24 cellular contexts compared by ENCODE assay signal in the genomic region with DNA sequence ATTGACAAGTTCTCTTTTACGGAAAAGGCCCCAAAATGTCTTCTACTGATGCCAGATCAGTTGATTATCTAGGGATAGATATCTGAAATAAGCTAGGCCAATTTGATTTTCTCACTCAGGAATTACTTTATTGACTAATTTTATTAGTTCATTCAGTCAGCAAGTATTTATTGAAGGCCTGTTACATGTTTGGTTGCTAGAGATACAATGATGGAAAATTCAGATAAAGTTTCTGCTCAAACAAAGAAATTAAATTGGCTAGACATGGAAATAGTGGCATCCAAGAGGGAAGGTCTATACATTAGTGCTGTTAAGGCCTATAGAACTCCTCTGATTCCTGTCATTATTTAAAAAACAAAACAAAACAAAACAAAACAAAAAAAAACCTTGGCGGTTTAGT. TPM values are rescaled to one million over a fixed set of nuclear protein-coding genes. Genes with fewer than 3 reads are reported as not detected.
A peak's percentile ranks its signal among the peaks of the same experiment; 100 is the strongest.
DNase-seq lines count a peak whose midpoint lies in the region; ATAC-seq, FAIRE-seq and TF ChIP-seq lines count a peak whose summit lies in the region.
"Had no signal": no experiment of that assay in that cellular context is flagged by ENCODE, and none has a peak within 500 bp of the region (broad histone marks: within the 10 kb centered on the region; RNA-seq: fewer than 3 reads in every experiment).

No MANE protein-coding gene starts in this region.

- H3K9me1 ChIP-seq in K562 (ENCODE audit: control insufficient read depth, insufficient read depth, low read length), result no peaks in the 10 kb centered on the region

- POLR2A ChIA-PET in K562 (lab: Yijun Ruan, JAX), result interaction anchor here (0.6 kb wide), 1 partner anchor 38 kb away, joined by 3 read pairs; no protein-coding TSS in a partner anchor

- H4K20me1 ChIP-seq in K562 (replicated peaks; ENCODE audit: control insufficient read depth, insufficient read depth, low read length), result no peaks in the 10 kb centered on the region

- H3K9me3 ChIP-seq in K562 (replicated peaks; ENCODE audit: control insufficient read depth, insufficient read depth, low read depth, low read length), result no peaks in the 10 kb centered on the region
- H3K9me3 ChIP-seq: A549, BE2C, HAP-1 had no signal

- ATAC-seq in K562 (no peak), GM18517 (IDR thresholded peaks at IDR 0.05; ENCODE audit: unreplicated experiment) (no peak)
- ATAC-seq: A549, GM12878 had no signal

- TF ChIP-seq CTCF in LNCaP clone FGC (IDR thresholded peaks at IDR 0.05; ENCODE audit: control insufficient read depth, extremely low read depth, insufficient read depth) (no peak), K562 (IDR thresholded peaks at IDR 0.05 in 2 of 3, conservative IDR thresholded peaks at IDR 0.05 in 1 of 3; ENCODE audit: insufficient read depth in 2 of 3, low read depth in 1 of 3, low read length in 3 of 3) (no peak)

- DNase-seq in HT-29 (ENCODE audit: low spot score) (peak; percentile 25), LNCaP clone FGC (ENCODE audit: low read depth) (peak; percentile 76), K562 (ENCODE audit: extremely low read depth in 1 of 4, low spot score in 3 of 4) (no peak), frontal cortex (ENCODE audit: low spot score in 2 of 2) (no peak), globus pallidus (ENCODE audit: low spot score) (no peak)
- DNase-seq: 8988T; ACHN; AML-193; BE2C; CD4-positive, alpha-beta T cell; CD8-positive, alpha-beta memory T cell; DMS 273 treated with DMSO at 0.1 percent for 48 hours; DMS79; EL; GDM1; GOT3; HFFc6 had no signal

- TF ChIP-seq POLR2A in K562 (conservative IDR thresholded peaks at IDR 0.05), result no peak

- no peaks in the 10 kb centered on the region for H3K27me3 ChIP-seq in K562 (ENCODE audit: control insufficient read depth in 2 of 2, insufficient read depth in 2 of 2, low read length in 2 of 2)
- H3K27me3 ChIP-seq: BE2C; BLaER1 treated with 17β-estradiol and CSF1 and Interleukin-3, amounts not matched to agents 10 nM and 100 nM had no signal

- H3K4me2 ChIP-seq in K562 (ENCODE audit: insufficient read depth, low read length), result no peak overlapping the region
- H3K4me2 ChIP-seq: BLaER1 treated with 17β-estradiol and CSF1 and Interleukin-3, amounts not matched to agents 10 nM and 100 nM had no signal

- TF ChIP-seq RAD21 in K562 (CRISPR knock-in tag; conservative IDR thresholded peaks at IDR 0.05 in 1 of 2, IDR thresholded peaks at IDR 0.05 in 1 of 2), result no peak

- intact Hi-C loops in K562 (cut with micrococcal nuclease), result no loop called here

- no peak overlapping the region for H3K9ac ChIP-seq in K562 (ENCODE audit: insufficient read depth in 1 of 2, low read depth in 2 of 2, low read length in 2 of 2)
- H3K9ac ChIP-seq: BLaER1 treated with 17β-estradiol and CSF1 and Interleukin-3, amounts not matched to agents 10 nM and 100 nM had no signal

- peaks cover 94% of the 10 kb centered on the region for H3K79me2 ChIP-seq in K562 (ENCODE audit: control insufficient read depth, insufficient read depth, low read length)

- peaks cover 0 to 8% of the 10 kb centered on the region in 2 experiments; a peak in 1 of 5 replicates for H3K4me1 ChIP-seq in K562 (replicated peaks in 1 of 2; ENCODE audit: control insufficient read depth in 2 of 2, insufficient read depth in 2 of 2, low read length in 2 of 2)
- H3K4me1 ChIP-seq: BE2C had no signal

- FAIRE-seq in K562 (lab: Jason Lieb, UNC), result no peak
- no peak for FAIRE-seq in frontal cortex (lab: Jason Lieb, UNC)
- FAIRE-seq: A549, D721Med, GM12878, H54 had no signal

- no peak overlapping the region for H2AFZ ChIP-seq in K562 (ENCODE audit: low read depth, low read length)

- no peak for TF ChIP-seq EP300 in K562 (IDR thresholded peaks at IDR 0.05; ENCODE audit: low read length)

- H3K4me3 ChIP-seq in LNCaP clone FGC (ENCODE audit: low read depth, low read length) (no peak overlapping the region), K562 (no peak overlapping the region)
- H3K4me3 ChIP-seq: A549; BLaER1 treated with 17β-estradiol and CSF1 and Interleukin-3, amounts not matched to agents 10 nM and 100 nM; GM12878; HAP-1 had no signal

- no peak overlapping the region for H3K27ac ChIP-seq in K562 (ENCODE audit: extremely low read depth, low read depth, low read length)
- H3K27ac ChIP-seq: A549; BLaER1 treated with 17β-estradiol and CSF1 and Interleukin-3, amounts not matched to agents 10 nM and 100 nM had no signal

- in situ Hi-C loops in K562 (cut with MboI), result no loop called here

- no TSS peak for BruUV-seq in K562 (replicated peaks; lab: Mats Ljungman, UMichigan)

- CTCF ChIA-PET in K562 (lab: Yijun Ruan, JAX; ENCODE audit: low intra/inter-chr PET ratio), result no interaction called here

- 42% methylated on average over 2 of the region's 2 CpGs for WGBS in K562 (ENCODE audit: insufficient coverage, low coverage, missing lambda C conversion rate)

- H3K36me3 ChIP-seq in K562 (ENCODE audit: control insufficient read depth, insufficient read depth, low read length), result no peaks in the 10 kb centered on the region
- H3K36me3 ChIP-seq: BE2C, HAP-1 had no signal

TF ChIP-seq in K562, 482 proteins besides CTCF, POLR2A, EP300 and RAD21:
- TF ChIP-seq ASH1L (IDR thresholded peaks at IDR 0.05; ENCODE audit: borderline replicate concordance, low read depth, partially characterized antibody) (no peak), FOXJ2 (tag; IDR thresholded peaks at IDR 0.05) (peak; percentile 65), ARID1B (IDR thresholded peaks at IDR 0.05) (no peak)
- TF ChIP-seq, protein P1, sequence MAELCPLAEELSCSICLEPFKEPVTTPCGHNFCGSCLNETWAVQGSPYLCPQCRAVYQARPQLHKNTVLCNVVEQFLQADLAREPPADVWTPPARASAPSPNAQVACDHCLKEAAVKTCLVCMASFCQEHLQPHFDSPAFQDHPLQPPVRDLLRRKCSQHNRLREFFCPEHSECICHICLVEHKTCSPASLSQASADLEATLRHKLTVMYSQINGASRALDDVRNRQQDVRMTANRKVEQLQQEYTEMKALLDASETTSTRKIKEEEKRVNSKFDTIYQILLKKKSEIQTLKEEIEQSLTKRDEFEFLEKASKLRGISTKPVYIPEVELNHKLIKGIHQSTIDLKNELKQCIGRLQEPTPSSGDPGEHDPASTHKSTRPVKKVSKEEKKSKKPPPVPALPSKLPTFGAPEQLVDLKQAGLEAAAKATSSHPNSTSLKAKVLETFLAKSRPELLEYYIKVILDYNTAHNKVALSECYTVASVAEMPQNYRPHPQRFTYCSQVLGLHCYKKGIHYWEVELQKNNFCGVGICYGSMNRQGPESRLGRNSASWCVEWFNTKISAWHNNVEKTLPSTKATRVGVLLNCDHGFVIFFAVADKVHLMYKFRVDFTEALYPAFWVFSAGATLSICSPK (IDR thresholded peaks at IDR 0.05; ENCODE audit: borderline replicate concordance), result no peak

RNA-seq across cellular contexts. Expression of a gene that starts 56.5 kb away (rescaled TPM):
- total RNA-seq in HT-29 (2014; rRNA removed; shearing (Covaris generic)), result 20.2 and 27.1 TPM in 2 replicates
- 23.6 and 39.9 TPM in 2 replicates for total RNA-seq in K562 (2011; cell fraction: chromatin; rRNA removed; ENCODE audit: low replicate concordance)
- 13.0 and 15.7 TPM in 2 replicates for total RNA-seq in K562 (2011; cell fraction: nucleolus; rRNA removed)
- total RNA-seq in K562 (2011; cell fraction: nucleoplasm; rRNA removed), result 36.1 and 67.0 TPM in 2 replicates
- total RNA-seq in K562 (2014; rRNA removed) (18.3 and 21.1 TPM in 2 replicates), K562 (2014; rRNA removed; fragmentation: Illumina TruSeq; extraction: Trizol) (33.8 and 38.5 TPM in 2 replicates), K562 (2015; rRNA removed; fragmentation: Illumina TruSeq; extraction: Trizol) (24.8 and 27.1 TPM in 2 replicates), K562 (2021) (37.7 and 43.3 TPM in 2 replicates), frontal cortex (36.7 TPM)
- polyA plus RNA-seq in K562 (2011; rRNA removed) (25.6 and 41.1 TPM in 2 replicates), K562 (2014; fragmentation: Illumina TruSeq; extraction: Trizol) (21.7 and 25.8 TPM in 2 replicates), K562 (2014; fragmentation: Nextera tagmentation; extraction: Ambion mirVana) (1 to 10 TPM; 7.7 to 8.9 TPM), K562 (2014; rRNA removed) (19.9 and 20.8 TPM in 2 replicates)
- polyA plus RNA-seq in K562 (2011; cell fraction: cytosol; rRNA removed), result 5.2 and 9.2 TPM in 2 replicates
- polyA plus RNA-seq in K562 (2011; cell fraction: nucleus; rRNA removed), result 5.3 and 6.6 TPM in 2 replicates
- polyA plus RNA-seq in K562 (2012), result 23.9 TPM in 2 replicates
- 47.6 and 48.9 TPM in 2 replicates for polyA minus RNA-seq in K562 (2011; rRNA and poly(A)+ RNA removed)
- 16.1 and 34.0 TPM in 2 replicates for polyA minus RNA-seq in K562 (2011; cell fraction: cytosol; rRNA and poly(A)+ RNA removed)
- 10.9 and 15.9 TPM in 2 replicates for polyA minus RNA-seq in K562 (2011; cell fraction: nucleus; rRNA and poly(A)+ RNA removed)

RNA-seq across cellular contexts. Expression of a gene that starts 57.0 kb away (rescaled TPM):
- total RNA-seq in HT-29 (2014; rRNA removed; shearing (Covaris generic)), result 98.7 and 126 TPM in 2 replicates
- total RNA-seq in K562 (2011; cell fraction: chromatin; rRNA removed; ENCODE audit: low replicate concordance), result 56.0 and 122 TPM in 2 replicates
- 99.4 and 103 TPM in 2 replicates for total RNA-seq in K562 (2011; cell fraction: nucleolus; rRNA removed)
- 149 and 217 TPM in 2 replicates for total RNA-seq in K562 (2011; cell fraction: nucleoplasm; rRNA removed)
- total RNA-seq in K562 (2014; rRNA removed), result 108 and 115 TPM in 2 replicates
- total RNA-seq in K562 (2014; rRNA removed; fragmentation: Illumina TruSeq; extraction: Trizol), result 194 and 221 TPM in 2 replicates
- total RNA-seq in K562 (2015; rRNA removed; fragmentation: Illumina TruSeq; extraction: Trizol), result 155 and 176 TPM in 2 replicates
- total RNA-seq in K562 (2021), result 197 and 201 TPM in 2 replicates
- polyA plus RNA-seq in K562 (2011; rRNA removed), result 225 and 296 TPM in 2 replicates
- 52.1 and 125 TPM in 2 replicates for polyA plus RNA-seq in K562 (2011; cell fraction: cytosol; rRNA removed)
- 24.6 and 56.3 TPM in 2 replicates for polyA plus RNA-seq in K562 (2011; cell fraction: nucleus; rRNA removed)
- 206 and 229 TPM in 2 replicates for polyA plus RNA-seq in K562 (2012)
- 256 and 320 TPM in 2 replicates for polyA plus RNA-seq in K562 (2014; fragmentation: Illumina TruSeq; extraction: Trizol)
- polyA plus RNA-seq in K562 (2014; fragmentation: Nextera tagmentation; extraction: Ambion mirVana), result 100 to 1,000 TPM; 371 to 394 TPM
- 215 and 237 TPM in 2 replicates for polyA plus RNA-seq in K562 (2014; rRNA removed)
- 132 and 153 TPM in 2 replicates for polyA minus RNA-seq in K562 (2011; rRNA and poly(A)+ RNA removed)
- 40.4 and 53.3 TPM in 2 replicates for polyA minus RNA-seq in K562 (2011; cell fraction: cytosol; rRNA and poly(A)+ RNA removed)
- polyA minus RNA-seq in K562 (2011; cell fraction: nucleus; rRNA and poly(A)+ RNA removed), result 29.2 and 41.3 TPM in 2 replicates
- 169 TPM for total RNA-seq in frontal cortex

Comparison
In these comparisons a context has a peak if more than half of its experiments do, and no peak if none do; other contexts are left out.
1. DNase-seq: peak in HT-29 (single experiment) and LNCaP clone FGC (single experiment); none in K562 (0 of 4), frontal cortex (0 of 2) and globus pallidus (single experiment).